1 cellular context compared by ENCODE assay signal in genomic region chr5:146203872-146204192, GRCh38.
TF ChIP-seq lines count a peak whose summit lies in the region.

No MANE protein-coding gene starts in this region.

TF ChIP-seq in A549, 52 proteins besides CTCF, POLR2A, EP300 and RAD21 (continued from another document):
- TF ChIP-seq USF2 (IDR thresholded peaks at IDR 0.05) = no peak
